In genomic region chr6:13012977-13013680, GRCh38 we compare ENCODE assay signal across 1 cellular context.
TF ChIP-seq lines count a peak whose summit lies in the region.

No MANE protein-coding gene starts in this region.

TF ChIP-seq in HEK293, 187 proteins besides CTCF, POLR2A, EP300 and RAD21 (continued from another document):
- no peak for TF ChIP-seq TSHZ1 (tag by site-specific recombination; IDR thresholded peaks at IDR 0.05; ENCODE audit: borderline replicate concordance)
- no peak for TF ChIP-seq KLF17 (tag by site-specific recombination; IDR thresholded peaks at IDR 0.05)
- TF ChIP-seq ZNF214 (tag by site-specific recombination; IDR thresholded peaks at IDR 0.05; ENCODE audit: borderline replicate concordance) = no peak
- no peak for TF ChIP-seq ZNF660 (tag by site-specific recombination; IDR thresholded peaks at IDR 0.05)
- no peak for TF ChIP-seq KLF10 (tag by site-specific recombination; IDR thresholded peaks at IDR 0.05)
- TF ChIP-seq ZNF580 (tag by site-specific recombination; IDR thresholded peaks at IDR 0.05) = no peak
- TF ChIP-seq ZNF175 (tag by site-specific recombination; IDR thresholded peaks at IDR 0.05) = no peak
- no peak for TF ChIP-seq PRDM6 (tag by site-specific recombination; IDR thresholded peaks at IDR 0.05)
- TF ChIP-seq PRDM4 (tag by site-specific recombination; IDR thresholded peaks at IDR 0.05) = no peak
- no peak for TF ChIP-seq SETDB1 (IDR thresholded peaks at IDR 0.05; ENCODE audit: insufficient read length, low read length)
- TF ChIP-seq ZNF404 (tag by site-specific recombination; IDR thresholded peaks at IDR 0.05) = no peak
- peak; percentile 44 for TF ChIP-seq ZNF335 (tag by site-specific recombination; conservative IDR thresholded peaks at IDR 0.05)
- TF ChIP-seq HOXD13 (CRISPR knock-in tag; IDR thresholded peaks at IDR 0.05; ENCODE audit: borderline replicate concordance) = no peak
- no peak for TF ChIP-seq ZNF140 (tag by site-specific recombination; IDR thresholded peaks at IDR 0.05)
- peak; percentile 23 for TF ChIP-seq ZNF398 (tag by site-specific recombination; IDR thresholded peaks at IDR 0.05)
- no peak for TF ChIP-seq ZNF623 (tag by site-specific recombination; IDR thresholded peaks at IDR 0.05)
- TF ChIP-seq KLF8 (tag by site-specific recombination; IDR thresholded peaks at IDR 0.05) = peak; percentile 47; the same call in 1 of the 2 replicates
- no peak for TF ChIP-seq ZFHX2 (tag by site-specific recombination; conservative IDR thresholded peaks at IDR 0.05)
- TF ChIP-seq ZNF221 (tag by site-specific recombination; IDR thresholded peaks at IDR 0.05; ENCODE audit: borderline replicate concordance) = no peak
- TF ChIP-seq ZNF510 (tag by site-specific recombination; IDR thresholded peaks at IDR 0.05; ENCODE audit: insufficient replicate concordance) = no peak
- no peak for TF ChIP-seq YY2 (tag by site-specific recombination; IDR thresholded peaks at IDR 0.05)
- no peak for TF ChIP-seq ZNF76 (tag by site-specific recombination; IDR thresholded peaks at IDR 0.05; ENCODE audit: borderline replicate concordance, low read depth)
